8 cellular contexts compared by ENCODE assay signal in genomic region chr11:74731301-74732094, GRCh38. TPM values are rescaled to one million over a fixed set of nuclear protein-coding genes. Genes with fewer than 3 reads are reported as not detected.
DNase-seq lines count a peak whose midpoint lies in the region; ATAC-seq and TF ChIP-seq lines count a peak whose summit lies in the region.

TSS of gene CHRDL2 (minus strand) at chr11:74731426. CDS start at chr11:74730888, 538 bp downstream.

- no peaks in the 10 kb centered on the region for H3K36me3 Mint-ChIP-seq in activated naive CD8-positive, alpha-beta T cell treated with anti-CD3 and anti-CD28 coated beads for 36 hours

- intact Hi-C loops in left ventricle myocardium inferior (cut with micrococcal nuclease), result no loop called here

- peak within 1 kb of the TSS; percentile 29 for H3K4me3 Mint-ChIP-seq in activated naive CD8-positive, alpha-beta T cell treated with anti-CD3 and anti-CD28 coated beads for 36 hours

- H3K27ac Mint-ChIP-seq in activated naive CD8-positive, alpha-beta T cell treated with anti-CD3 and anti-CD28 coated beads for 36 hours, result no peak within 1 kb of the TSS

- peak within 1 kb of the TSS; percentile 63 for H3K4me3 ChIP-seq in left ventricle myocardium inferior
- H3K4me3 ChIP-seq in rectal smooth muscle tissue (ENCODE audit: low read length), result peak within 1 kb of the TSS; percentile 50

- H3K27me3 Mint-ChIP-seq in activated naive CD8-positive, alpha-beta T cell treated with anti-CD3 and anti-CD28 coated beads for 36 hours, result peaks cover 47% of the 10 kb centered on the region

- no peaks in the 10 kb centered on the region for H3K36me3 ChIP-seq in left ventricle myocardium inferior
- no peaks in the 10 kb centered on the region for H3K36me3 ChIP-seq in rectal smooth muscle tissue (ENCODE audit: control insufficient read depth, insufficient read depth, low read length)

- H3K9me3 ChIP-seq in left ventricle myocardium inferior (replicated peaks), result no peaks in the 10 kb centered on the region

- DNase-seq in EH (ENCODE audit: low read depth) (peak; percentile 35), left ventricle myocardium inferior (no peak), RPMI8226 (no peak)
- no peak for DNase-seq in activated naive CD8-positive, alpha-beta T cell treated with anti-CD3 and anti-CD28 coated beads for 36 hours

- H3K27me3 ChIP-seq in left ventricle myocardium inferior (ENCODE audit: low read depth) (peaks cover 63% of the 10 kb centered on the region), rectal smooth muscle tissue (ENCODE audit: control insufficient read depth, insufficient read depth, low read length) (peaks cover 3% of the 10 kb centered on the region)

- H3K4me1 ChIP-seq in left ventricle myocardium inferior, result peaks cover 8% of the 10 kb centered on the region
- peaks cover 3% of the 10 kb centered on the region for H3K4me1 ChIP-seq in rectal smooth muscle tissue (ENCODE audit: control insufficient read depth, insufficient read depth, low read length)

- no peaks in the 10 kb centered on the region for H3K4me1 Mint-ChIP-seq in activated naive CD8-positive, alpha-beta T cell treated with anti-CD3 and anti-CD28 coated beads for 36 hours

- no peak for TF ChIP-seq CTCF in left ventricle myocardium inferior (IDR thresholded peaks at IDR 0.05; ENCODE audit: borderline replicate concordance)

- H3K27ac ChIP-seq in left ventricle myocardium inferior (replicated peaks), result no peak within 1 kb of the TSS
- no peak within 1 kb of the TSS for H3K27ac ChIP-seq in rectal smooth muscle tissue (ENCODE audit: low read depth, low read length)

- no peak within 1 kb of the TSS for H3K9ac ChIP-seq in rectal smooth muscle tissue (ENCODE audit: low read length)

- H3K9me3 Mint-ChIP-seq in activated naive CD8-positive, alpha-beta T cell treated with anti-CD3 and anti-CD28 coated beads for 36 hours, result no peaks in the 10 kb centered on the region

- ATAC-seq in GM19467 (IDR thresholded peaks at IDR 0.05; ENCODE audit: unreplicated experiment) (no peak), GM18858 (IDR thresholded peaks at IDR 0.05; ENCODE audit: unreplicated experiment) (no peak), HG02571 (IDR thresholded peaks at IDR 0.05; ENCODE audit: unreplicated experiment) (no peak)

RNA-seq across cellular contexts. Expression of gene CHRDL2, which starts in this region (rescaled TPM):
- not detected for total RNA-seq in activated naive CD8-positive, alpha-beta T cell treated with anti-CD3 and anti-CD28 coated beads for 36 hours
- 6.5 TPM for total RNA-seq in left ventricle myocardium inferior
